In the genomic region with DNA sequence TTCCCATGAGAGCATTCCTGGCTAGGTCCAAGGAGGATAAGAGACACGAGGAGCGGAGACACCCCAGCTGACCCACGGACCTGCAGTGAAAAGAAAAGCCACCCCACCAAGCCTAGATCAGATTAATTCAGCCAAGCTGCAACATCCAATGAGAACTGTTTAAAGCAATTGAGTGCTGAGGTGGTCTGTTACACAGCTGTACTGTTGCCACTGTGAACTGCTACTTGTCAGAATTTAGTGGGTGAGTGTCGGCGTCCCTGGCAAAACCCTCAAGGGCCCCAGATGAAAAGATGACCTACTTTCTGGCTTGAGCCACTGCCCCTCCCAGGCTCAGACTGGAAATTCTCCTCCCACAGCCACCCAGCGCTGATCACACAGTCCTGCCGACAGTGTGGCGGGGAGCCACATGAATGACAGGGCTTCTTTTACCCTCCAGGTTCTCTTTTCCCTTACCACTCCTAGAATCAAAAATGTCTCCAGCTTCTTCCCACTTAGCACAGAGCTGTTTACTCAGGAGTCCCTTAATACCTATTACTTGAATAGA, we compare ENCODE assay signal across 1 cellular context.
TF ChIP-seq lines count a peak whose summit lies in the region.

No MANE protein-coding gene starts in this region.

TF ChIP-seq in HCT116, 20 proteins besides CTCF, POLR2A, EP300 and RAD21:
- no peak for TF ChIP-seq EZH2 (IDR thresholded peaks at IDR 0.05)
- no peak for TF ChIP-seq ZNF274 (IDR thresholded peaks at IDR 0.05; ENCODE audit: low read depth, low read length)
- no peak for TF ChIP-seq SIN3A (IDR thresholded peaks at IDR 0.05; ENCODE audit: low read depth)
- TF ChIP-seq SP1 (IDR thresholded peaks at IDR 0.05; ENCODE audit: low read depth), result no peak
- TF ChIP-seq, protein P1, sequence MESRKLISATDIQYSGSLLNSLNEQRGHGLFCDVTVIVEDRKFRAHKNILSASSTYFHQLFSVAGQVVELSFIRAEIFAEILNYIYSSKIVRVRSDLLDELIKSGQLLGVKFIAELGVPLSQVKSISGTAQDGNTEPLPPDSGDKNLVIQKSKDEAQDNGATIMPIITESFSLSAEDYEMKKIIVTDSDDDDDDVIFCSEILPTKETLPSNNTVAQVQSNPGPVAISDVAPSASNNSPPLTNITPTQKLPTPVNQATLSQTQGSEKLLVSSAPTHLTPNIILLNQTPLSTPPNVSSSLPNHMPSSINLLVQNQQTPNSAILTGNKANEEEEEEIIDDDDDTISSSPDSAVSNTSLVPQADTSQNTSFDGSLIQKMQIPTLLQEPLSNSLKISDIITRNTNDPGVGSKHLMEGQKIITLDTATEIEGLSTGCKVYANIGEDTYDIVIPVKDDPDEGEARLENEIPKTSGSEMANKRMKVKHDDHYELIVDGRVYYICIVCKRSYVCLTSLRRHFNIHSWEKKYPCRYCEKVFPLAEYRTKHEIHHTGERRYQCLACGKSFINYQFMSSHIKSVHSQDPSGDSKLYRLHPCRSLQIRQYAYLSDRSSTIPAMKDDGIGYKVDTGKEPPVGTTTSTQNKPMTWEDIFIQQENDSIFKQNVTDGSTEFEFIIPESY (IDR thresholded peaks at IDR 0.05; ENCODE audit: extremely low read depth, insufficient replicate concordance, low read length), result no peak
- TF ChIP-seq EZH2phosphoT487 (IDR thresholded peaks at IDR 0.05; ENCODE audit: borderline replicate concordance), result no peak
- 0 out of 2 replicates have a peak, but pooled peaks have one; percentile 3 for TF ChIP-seq ZFX (IDR thresholded peaks at IDR 0.05)
- no peak for TF ChIP-seq YY1 (IDR thresholded peaks at IDR 0.05; ENCODE audit: extremely low read depth, insufficient replicate concordance, low read depth, low read length)
- TF ChIP-seq, protein P2, sequence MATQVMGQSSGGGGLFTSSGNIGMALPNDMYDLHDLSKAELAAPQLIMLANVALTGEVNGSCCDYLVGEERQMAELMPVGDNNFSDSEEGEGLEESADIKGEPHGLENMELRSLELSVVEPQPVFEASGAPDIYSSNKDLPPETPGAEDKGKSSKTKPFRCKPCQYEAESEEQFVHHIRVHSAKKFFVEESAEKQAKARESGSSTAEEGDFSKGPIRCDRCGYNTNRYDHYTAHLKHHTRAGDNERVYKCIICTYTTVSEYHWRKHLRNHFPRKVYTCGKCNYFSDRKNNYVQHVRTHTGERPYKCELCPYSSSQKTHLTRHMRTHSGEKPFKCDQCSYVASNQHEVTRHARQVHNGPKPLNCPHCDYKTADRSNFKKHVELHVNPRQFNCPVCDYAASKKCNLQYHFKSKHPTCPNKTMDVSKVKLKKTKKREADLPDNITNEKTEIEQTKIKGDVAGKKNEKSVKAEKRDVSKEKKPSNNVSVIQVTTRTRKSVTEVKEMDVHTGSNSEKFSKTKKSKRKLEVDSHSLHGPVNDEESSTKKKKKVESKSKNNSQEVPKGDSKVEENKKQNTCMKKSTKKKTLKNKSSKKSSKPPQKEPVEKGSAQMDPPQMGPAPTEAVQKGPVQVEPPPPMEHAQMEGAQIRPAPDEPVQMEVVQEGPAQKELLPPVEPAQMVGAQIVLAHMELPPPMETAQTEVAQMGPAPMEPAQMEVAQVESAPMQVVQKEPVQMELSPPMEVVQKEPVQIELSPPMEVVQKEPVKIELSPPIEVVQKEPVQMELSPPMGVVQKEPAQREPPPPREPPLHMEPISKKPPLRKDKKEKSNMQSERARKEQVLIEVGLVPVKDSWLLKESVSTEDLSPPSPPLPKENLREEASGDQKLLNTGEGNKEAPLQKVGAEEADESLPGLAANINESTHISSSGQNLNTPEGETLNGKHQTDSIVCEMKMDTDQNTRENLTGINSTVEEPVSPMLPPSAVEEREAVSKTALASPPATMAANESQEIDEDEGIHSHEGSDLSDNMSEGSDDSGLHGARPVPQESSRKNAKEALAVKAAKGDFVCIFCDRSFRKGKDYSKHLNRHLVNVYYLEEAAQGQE (IDR thresholded peaks at IDR 0.05; ENCODE audit: low read depth), result no peak
